ENCODE assay signal across 13 cellular contexts in the genomic region with DNA sequence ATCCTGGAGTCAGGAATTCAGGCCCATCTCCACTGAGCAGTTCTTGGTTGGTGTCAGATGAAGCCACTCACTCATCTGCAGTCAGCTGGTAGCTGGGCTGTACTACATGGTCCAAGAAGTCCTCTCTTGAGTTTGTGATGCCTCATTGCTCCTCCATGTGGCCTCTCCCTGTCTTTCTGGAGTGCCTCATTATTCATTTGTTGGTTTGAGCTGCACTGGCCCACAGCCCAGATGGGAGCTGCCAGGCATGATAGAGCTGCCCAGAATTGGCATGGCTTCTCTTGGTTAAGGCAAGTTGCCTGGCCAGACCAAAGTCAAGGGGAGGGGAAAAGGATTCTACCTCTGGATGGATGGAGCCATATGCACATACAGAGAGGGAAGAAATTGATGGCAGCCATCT. TPM values are rescaled to one million over a fixed set of nuclear protein-coding genes. Genes with fewer than 3 reads are reported as not detected.
DNase-seq lines count a peak whose midpoint lies in the region; ATAC-seq and TF ChIP-seq lines count a peak whose summit lies in the region.
"Had no signal": no experiment of that assay in that cellular context is flagged by ENCODE, and none has a peak within 500 bp of the region (broad histone marks: within the 10 kb centered on the region; RNA-seq: fewer than 3 reads in every experiment).

No MANE protein-coding gene starts in this region.

- no peak overlapping the region for H3K4me3 ChIP-seq in dorsolateral prefrontal cortex

- H3K4me1 Mint-ChIP-seq in T-cell: peaks cover 2 to 7% (median 6%) of the 10 kb centered on the region in 3 donors
- H3K4me1 Mint-ChIP-seq: immature natural killer cell had no signal

- H3K27me3 Mint-ChIP-seq in T-cell: no peaks in the 10 kb centered on the region
- H3K27me3 Mint-ChIP-seq: activated naive CD8-positive, alpha-beta T cell treated with anti-CD3 and anti-CD28 coated beads, Interleukin-2, amount 50 U/mL, for 24 hours had no signal

- peak overlapping the region in 31 of 59 donors; percentile 0 to 70 (median 41) for H3K27ac ChIP-seq in dorsolateral prefrontal cortex

- intact Hi-C loops in dorsolateral prefrontal cortex (cut with DNase I): loop anchor here in 1 of 2 donors (5.0 kb wide), 1 partner anchor 546 kb away; no protein-coding TSS in a partner anchor

- no peak overlapping the region for H3K4me3 Mint-ChIP-seq in T-cell
- H3K4me3 Mint-ChIP-seq: activated naive CD8-positive, alpha-beta T cell treated with anti-CD3 and anti-CD28 coated beads, Interleukin-2, amount 50 U/mL, for 24 hours; immature natural killer cell had no signal

- DNase-seq in G401 (ENCODE audit: low spot score) (peak; percentile 94), NCI-H2196 treated with DMSO at 0.1 percent for 48 hours (lab: John Stamatoyannopoulos, UW; ENCODE audit: unreplicated experiment) (peak; percentile 68), dorsolateral prefrontal cortex (peak; percentile 44 to 84 (median 72)), omental fat pad (ENCODE audit: low spot score) (no peak), T-cell (no peak), NCI-H1436 (lab: John Stamatoyannopoulos, UW) (no peak)
- DNase-seq: activated naive CD8-positive, alpha-beta T cell treated with anti-CD3 and anti-CD28 coated beads, Interleukin-2, amount 50 U/mL, for 24 hours; HCEC 1CT; immature natural killer cell; MV-4-11; small intestine had no signal

- no peaks in the 10 kb centered on the region for H3K27me3 ChIP-seq in dorsolateral prefrontal cortex

- POLR2A ChIA-PET in T-cell (lab: Charles Lee): no interaction called here

- no peaks in the 10 kb centered on the region for H3K9me3 Mint-ChIP-seq in T-cell
- H3K9me3 Mint-ChIP-seq: activated naive CD8-positive, alpha-beta T cell treated with anti-CD3 and anti-CD28 coated beads, Interleukin-2, amount 50 U/mL, for 24 hours; immature natural killer cell had no signal

- TF ChIP-seq CTCF in dorsolateral prefrontal cortex (IDR thresholded peaks at IDR 0.05 in 54 of 56, conservative IDR thresholded peaks at IDR 0.05 in 2 of 56; ENCODE audit: low read depth in 1 of 56, partially characterized antibody in 56 of 56) (peak in 9 of 56 donors; percentile 11 to 33 (median 18)), omental fat pad (IDR thresholded peaks at IDR 0.05) (no peak)

- ATAC-seq in omental fat pad (ENCODE audit: low FRiP score): peak; percentile 75
- ATAC-seq in HG02973 (IDR thresholded peaks at IDR 0.05; ENCODE audit: unreplicated experiment): no peak
- no peak for ATAC-seq in T-cell (replicated peaks in 1 of 4)
- ATAC-seq in HG03469 (IDR thresholded peaks at IDR 0.05; ENCODE audit: unreplicated experiment): no peak
- ATAC-seq: activated naive CD8-positive, alpha-beta T cell treated with anti-CD3 and anti-CD28 coated beads, Interleukin-2, amount 50 U/mL, for 24 hours had no signal

- H3K36me3 Mint-ChIP-seq in T-cell: peaks cover 66% of the 10 kb centered on the region

- in situ Hi-C loops in G401 (cut with HindIII; ENCODE audit: low sequenced_read_pairs): no loop called here

- CTCF ChIA-PET in T-cell (lab: Charles Lee): no interaction called here

- no peak overlapping the region for H3K27ac Mint-ChIP-seq in T-cell
- H3K27ac Mint-ChIP-seq: activated naive CD8-positive, alpha-beta T cell treated with anti-CD3 and anti-CD28 coated beads, Interleukin-2, amount 50 U/mL, for 24 hours; immature natural killer cell had no signal

RNA-seq across cellular contexts. Expression of gene PTCD2, which starts 8.0 kb away (rescaled TPM):
- 13.2 and 19.9 TPM in 2 replicates for total RNA-seq in G401 (2014; rRNA removed; shearing (Covaris generic))
- total RNA-seq in dorsolateral prefrontal cortex (10 to 100 TPM in 118 of 120 experiments, 1 to 10 TPM in 2; 8.9 to 22.9 (median 15.3) TPM), omental fat pad (10 to 100 TPM in 1 of 4 donors, 1 to 10 TPM in 3; 4.8 to 10.2 (median 7.7) TPM), T-cell (10 to 100 TPM in 1 of 5 donors, 1 to 10 TPM in 4; 5.9 to 12.1 (median 8.1) TPM)

RNA-seq across cellular contexts. Expression of gene MRPS27, which starts 8.1 kb away (rescaled TPM):
- total RNA-seq in G401 (2014; rRNA removed; shearing (Covaris generic)): 155 and 193 TPM in 2 replicates
- total RNA-seq in dorsolateral prefrontal cortex (10 to 100 TPM; 28.4 to 79.4 (median 47.7) TPM), omental fat pad (10 to 100 TPM; 45.4 to 53.9 (median 51.4) TPM), T-cell (10 to 100 TPM; 34.4 to 43.3 (median 39.7) TPM)

Comparison
In these comparisons a context has a peak if more than half of its experiments do, and no peak if none do; other contexts are left out.
1. DNase-seq: peak in G401 (single experiment), NCI-H2196 treated with DMSO at 0.1 percent for 48 hours (single experiment) and dorsolateral prefrontal cortex (10 of 10); none in omental fat pad (single experiment), T-cell (0 of 34) and NCI-H1436 (single experiment).